ENCODE assay signal across 28 cellular contexts in genomic region chr4:158071931-158072330, GRCh38.
"Had no signal": no experiment of that assay in that cellular context is flagged by ENCODE, and none has a peak within 500 bp of the region (broad histone marks: within the 10 kb centered on the region; RNA-seq: fewer than 3 reads in every experiment).

No MANE protein-coding gene starts in this region.

- H3K36me3 ChIP-seq: adrenal gland, breast epithelium, cardiac muscle cell, colonic mucosa, esophagus squamous epithelium, WERI-Rb-1 had no signal

- H3K4me1 ChIP-seq: breast epithelium, colonic mucosa, esophagus squamous epithelium had no signal

- H3K4me3 ChIP-seq: adrenal gland, breast epithelium, cardiac muscle cell, colonic mucosa, esophagus squamous epithelium had no signal

- ATAC-seq: activated CD4-positive, CD25-positive, alpha-beta regulatory T cell treated with anti-CD3 and anti-CD28 coated beads, Interleukin-2, amount 50 U/mL, for 24 hours; activated CD8-positive, alpha-beta T cell treated with anti-CD3 and anti-CD28 coated beads for 36 hours; activated naive CD8-positive, alpha-beta T cell treated with anti-CD3 and anti-CD28 coated beads, Interleukin-2, amount 50 U/mL, for 24 hours; activated T-cell treated with anti-CD3 and anti-CD28 coated beads, Interleukin-2, amount 50 U/mL, for 4 hours; T-helper 17 cell had no signal

- H3K9me3 ChIP-seq: adrenal gland, breast epithelium, colonic mucosa, esophagus squamous epithelium had no signal

- H3K27ac ChIP-seq: adrenal gland, breast epithelium, cardiac muscle cell, colonic mucosa, epithelial cell of prostate, esophagus squamous epithelium, WERI-Rb-1 had no signal

- DNase-seq: activated B cell treated with CpG ODN at 0.5 μM for 24 hours; activated CD4-positive, alpha-beta T cell treated with anti-CD3 and anti-CD28 coated beads for 48 hours; activated CD4-positive, alpha-beta T cell treated with anti-CD3 and anti-CD28 coated beads, Interleukin-2, amount 50 U/mL, for 1 hour; activated CD4-positive, alpha-beta T cell treated with anti-CD3 and anti-CD28 coated beads, Interleukin-2, amount 50 U/mL, for 48 hours; activated CD8-positive, alpha-beta memory T cell treated with anti-CD3 and anti-CD28 coated beads for 24 hours; activated CD8-positive, alpha-beta T cell treated with anti-CD3 and anti-CD28 coated beads for 36 hours; activated effector memory CD4-positive, alpha-beta T cell treated with anti-CD3 and anti-CD28 coated beads, Interleukin-2, amount 50 U/mL, for 16 hours; activated naive CD4-positive, alpha-beta T cell treated with anti-CD3 and anti-CD28 coated beads for 36 hours; activated naive CD8-positive, alpha-beta T cell treated with anti-CD3 and anti-CD28 coated beads for 36 hours; activated naive CD8-positive, alpha-beta T cell treated with anti-CD3 and anti-CD28 coated beads, Interleukin-2, amount 50 U/mL, for 24 hours; activated T-cell treated with anti-CD3 and anti-CD28 coated beads, Interleukin-2, amount 50 U/mL, for 4 hours; adrenal gland; amygdala; aorta; central memory CD4-positive, alpha-beta T cell; cerebellar nuclear complex; colonic mucosa; effector CD8-positive, alpha-beta T cell; esophagus squamous epithelium; foreskin fibroblast; T-helper 1 cell; T-helper 17 cell; T1000; WERI-Rb-1 had no signal

- H3K27me3 ChIP-seq: adrenal gland, breast epithelium, cardiac muscle cell, colonic mucosa, esophagus squamous epithelium had no signal
